ENCODE assay signal across 1 cellular context in the genomic region with DNA sequence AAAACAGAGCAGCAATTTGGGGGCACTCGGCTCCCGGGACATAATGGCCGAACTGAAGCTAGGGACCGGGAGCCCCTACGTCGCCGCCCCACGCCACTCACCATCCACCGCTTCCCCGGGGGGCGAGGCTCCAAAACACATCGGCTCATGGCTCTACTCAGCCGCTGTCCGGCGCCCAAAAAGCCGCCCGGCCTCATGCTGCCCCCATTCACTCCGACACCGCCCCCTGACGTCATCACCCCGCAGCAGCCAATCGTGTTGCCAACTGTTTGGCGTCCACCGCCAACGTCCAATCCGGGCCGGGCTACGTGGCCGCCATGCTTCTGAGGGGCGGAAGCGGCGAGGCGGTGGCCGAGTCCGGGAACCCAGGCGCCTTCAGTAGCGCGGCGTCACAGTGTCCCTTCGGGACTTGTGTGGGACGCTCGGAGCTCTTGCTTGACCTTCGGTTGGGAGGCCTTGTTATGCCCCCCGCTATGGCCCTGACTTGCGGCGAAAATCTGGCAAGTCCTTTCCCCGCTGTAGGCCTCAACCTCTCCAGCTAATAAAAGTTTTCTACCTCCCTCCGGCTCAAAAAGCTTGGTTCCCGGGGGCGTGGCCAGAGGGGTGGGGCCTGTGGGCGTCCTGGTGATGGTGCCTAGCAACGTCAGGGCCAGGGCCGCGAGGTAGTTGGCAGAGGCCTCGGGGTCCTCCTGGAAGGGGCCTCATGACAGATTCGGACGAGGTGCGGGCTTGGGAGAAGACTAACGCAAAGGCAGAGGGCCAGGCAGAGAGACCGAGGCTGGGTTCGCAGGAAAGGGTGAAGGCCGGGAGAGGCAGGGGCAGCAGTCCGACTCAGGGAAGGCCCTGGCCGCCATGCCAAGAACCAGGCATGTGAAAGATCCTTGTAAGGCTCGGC.
A peak's percentile ranks its signal among the peaks of the same experiment; 100 is the strongest.
TF ChIP-seq lines count a peak whose summit lies in the region.

Gene PTRH1 (minus strand): TSS at position 221 of the 895 bp plus-strand sequence. CDS start 24 bp downstream, at position 197.
Gene TTC16 (plus strand): TSS at position 637 of the 895 bp plus-strand sequence. CDS start 67 bp downstream, at position 704.

TF ChIP-seq in HepG2, 621 proteins besides CTCF, POLR2A, EP300 and RAD21 (continued from another document and continues in another):
- no peak for TF ChIP-seq SKIL (CRISPR knock-in tag; IDR thresholded peaks at IDR 0.05; ENCODE audit: borderline replicate concordance)
- TF ChIP-seq, protein P1, sequence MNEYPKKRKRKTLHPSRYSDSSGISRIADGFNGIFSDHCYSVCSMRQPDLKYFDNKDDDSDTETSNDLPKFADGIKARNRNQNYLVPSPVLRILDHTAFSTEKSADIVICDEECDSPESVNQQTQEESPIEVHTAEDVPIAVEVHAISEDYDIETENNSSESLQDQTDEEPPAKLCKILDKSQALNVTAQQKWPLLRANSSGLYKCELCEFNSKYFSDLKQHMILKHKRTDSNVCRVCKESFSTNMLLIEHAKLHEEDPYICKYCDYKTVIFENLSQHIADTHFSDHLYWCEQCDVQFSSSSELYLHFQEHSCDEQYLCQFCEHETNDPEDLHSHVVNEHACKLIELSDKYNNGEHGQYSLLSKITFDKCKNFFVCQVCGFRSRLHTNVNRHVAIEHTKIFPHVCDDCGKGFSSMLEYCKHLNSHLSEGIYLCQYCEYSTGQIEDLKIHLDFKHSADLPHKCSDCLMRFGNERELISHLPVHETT (CRISPR knock-in tag; conservative IDR thresholded peaks at IDR 0.05), result 0 out of 2 replicates have a peak, but pooled peaks have one; percentile 34
- no peak for TF ChIP-seq ZNF326 (CRISPR knock-in tag; IDR thresholded peaks at IDR 0.05; ENCODE audit: borderline replicate concordance)
- no peak for TF ChIP-seq SMAD1 (CRISPR knock-in tag; IDR thresholded peaks at IDR 0.05; ENCODE audit: borderline replicate concordance, low read depth)
- no peak for TF ChIP-seq RXRB (CRISPR knock-in tag; IDR thresholded peaks at IDR 0.05; ENCODE audit: borderline replicate concordance)
- TF ChIP-seq ARNT (IDR thresholded peaks at IDR 0.05), result no peak
- TF ChIP-seq AKNA (CRISPR knock-in tag; IDR thresholded peaks at IDR 0.05; ENCODE audit: borderline replicate concordance), result no peak
- TF ChIP-seq AGO1 (IDR thresholded peaks at IDR 0.05; ENCODE audit: low read depth, low read length, poor library complexity, severe bottlenecking), result no peak
- TF ChIP-seq ZNF451 (CRISPR knock-in tag; IDR thresholded peaks at IDR 0.05), result peak; percentile 13; the same call in 1 of the 2 replicates
- TF ChIP-seq, protein P2, sequence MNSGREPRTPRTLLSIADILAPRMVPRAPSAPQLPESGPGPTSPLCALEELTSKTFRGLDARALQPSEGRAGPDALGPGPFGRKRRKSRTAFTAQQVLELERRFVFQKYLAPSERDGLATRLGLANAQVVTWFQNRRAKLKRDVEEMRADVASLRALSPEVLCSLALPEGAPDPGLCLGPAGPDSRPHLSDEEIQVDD (CRISPR knock-in tag; IDR thresholded peaks at IDR 0.05; ENCODE audit: borderline replicate concordance), result no peak
- TF ChIP-seq FOXA3 (CRISPR knock-in tag; IDR thresholded peaks at IDR 0.05), result no peak
- 0 out of 2 replicates have a peak, but pooled peaks have one; percentile 46 for TF ChIP-seq ZBTB43 (CRISPR knock-in tag; conservative IDR thresholded peaks at IDR 0.05)
- no peak for TF ChIP-seq ZBTB4 (CRISPR knock-in tag; IDR thresholded peaks at IDR 0.05; ENCODE audit: borderline replicate concordance)
- TF ChIP-seq ARNT2 (CRISPR knock-in tag; IDR thresholded peaks at IDR 0.05; ENCODE audit: low read depth), result peak; percentile 85
- no peak for TF ChIP-seq ATRX (CRISPR knock-in tag; IDR thresholded peaks at IDR 0.05; ENCODE audit: borderline replicate concordance)
- TF ChIP-seq ZC3H4 (CRISPR knock-in tag; IDR thresholded peaks at IDR 0.05; ENCODE audit: borderline replicate concordance), result no peak
- no peak for TF ChIP-seq PCBP2 (optimal IDR thresholded peaks at IDR 0.05; ENCODE audit: low read depth, low read length, poor library complexity, severe bottlenecking)
- no peak for TF ChIP-seq ZNF234 (CRISPR knock-in tag; conservative IDR thresholded peaks at IDR 0.05)
- peak; percentile 87 for TF ChIP-seq ELF4 (CRISPR knock-in tag; IDR thresholded peaks at IDR 0.05; ENCODE audit: borderline replicate concordance)
- TF ChIP-seq NCOA2 (CRISPR knock-in tag; IDR thresholded peaks at IDR 0.05), result no peak
- TF ChIP-seq GATAD1 (CRISPR knock-in tag; IDR thresholded peaks at IDR 0.05), result peak; percentile 79
- peak; percentile 76 for TF ChIP-seq HCFC1 (IDR thresholded peaks at IDR 0.05; ENCODE audit: low read depth, low read length)
- TF ChIP-seq, protein P3, sequence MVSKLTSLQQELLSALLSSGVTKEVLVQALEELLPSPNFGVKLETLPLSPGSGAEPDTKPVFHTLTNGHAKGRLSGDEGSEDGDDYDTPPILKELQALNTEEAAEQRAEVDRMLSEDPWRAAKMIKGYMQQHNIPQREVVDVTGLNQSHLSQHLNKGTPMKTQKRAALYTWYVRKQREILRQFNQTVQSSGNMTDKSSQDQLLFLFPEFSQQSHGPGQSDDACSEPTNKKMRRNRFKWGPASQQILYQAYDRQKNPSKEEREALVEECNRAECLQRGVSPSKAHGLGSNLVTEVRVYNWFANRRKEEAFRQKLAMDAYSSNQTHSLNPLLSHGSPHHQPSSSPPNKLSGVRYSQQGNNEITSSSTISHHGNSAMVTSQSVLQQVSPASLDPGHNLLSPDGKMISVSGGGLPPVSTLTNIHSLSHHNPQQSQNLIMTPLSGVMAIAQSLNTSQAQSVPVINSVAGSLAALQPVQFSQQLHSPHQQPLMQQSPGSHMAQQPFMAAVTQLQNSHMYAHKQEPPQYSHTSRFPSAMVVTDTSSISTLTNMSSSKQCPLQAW (CRISPR knock-in tag; IDR thresholded peaks at IDR 0.05), result peak; percentile 56; the same call in 1 of the 2 replicates
- TF ChIP-seq MEF2D (CRISPR knock-in tag; IDR thresholded peaks at IDR 0.05), result no peak
